Comparison of ENCODE assay signal across 4 cellular contexts in the genomic region with DNA sequence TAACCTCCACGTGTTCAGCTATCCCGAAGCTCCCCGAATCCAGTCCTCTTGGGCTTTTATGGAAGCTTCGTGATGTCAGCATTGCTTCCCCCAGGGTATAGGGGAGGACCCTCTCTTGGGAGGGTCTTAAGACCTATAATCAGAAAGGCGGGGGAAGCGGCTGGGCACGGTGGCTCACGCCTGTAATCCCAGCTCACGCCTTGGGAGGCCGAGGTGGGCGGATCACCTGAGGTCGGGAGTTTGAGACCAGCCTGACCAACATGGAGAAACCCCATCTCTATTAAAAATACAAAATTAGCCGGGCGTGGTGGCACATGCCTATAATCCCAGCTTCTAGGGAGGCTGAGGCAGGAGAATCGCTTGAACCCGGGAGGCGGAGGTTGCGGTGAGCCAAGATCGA. TPM values are rescaled to one million over a fixed set of nuclear protein-coding genes. Genes with fewer than 3 reads are reported as not detected.
"Had no signal": no experiment of that assay in that cellular context is flagged by ENCODE, and none has a peak within 500 bp of the region (broad histone marks: within the 10 kb centered on the region; RNA-seq: fewer than 3 reads in every experiment).

No MANE protein-coding gene starts in this region.

RNA-seq across cellular contexts. Expression of a gene that starts 29.8 kb away (rescaled TPM):
- total RNA-seq: M059J, MCF 10A, NCI-H460 had no signal

RNA-seq across cellular contexts. Expression of a gene that starts 54.2 kb away (rescaled TPM):
- total RNA-seq: LHCN-M2, M059J, MCF 10A had no signal
